Comparison of ENCODE assay signal across 1 cellular context in genomic region chr19:46218160-46218559, GRCh38.
TF ChIP-seq lines count a peak whose summit lies in the region.

No MANE protein-coding gene starts in this region.

TF ChIP-seq in WTC11, 78 proteins besides CTCF, POLR2A, EP300 and RAD21 (continued from another document):
- TF ChIP-seq CREM (CRISPR knock-in tag; IDR thresholded peaks at IDR 0.05) = no peak
